In the genomic region with DNA sequence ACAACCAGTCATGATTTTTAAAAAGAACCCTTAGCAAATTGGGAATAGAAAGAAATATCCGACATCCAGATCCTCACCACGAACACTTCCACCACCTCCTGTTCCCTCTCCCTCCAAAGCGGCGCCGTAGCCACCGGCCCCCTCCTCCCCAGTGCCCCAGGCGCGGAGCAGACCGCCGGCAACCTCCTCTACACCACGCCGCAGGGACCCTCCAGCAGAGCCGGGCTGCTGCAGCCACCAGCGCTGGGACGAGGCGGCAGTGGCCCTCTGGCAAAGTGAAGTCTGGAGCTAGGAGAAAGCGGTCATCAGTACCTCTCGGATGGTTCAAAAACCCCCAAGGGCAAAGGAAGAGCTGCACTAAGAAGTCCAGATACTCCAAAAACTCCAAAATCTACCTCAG, we compare ENCODE assay signal across 1 cellular context.
TF ChIP-seq lines count a peak whose summit lies in the region.

No MANE protein-coding gene starts in this region.

TF ChIP-seq in H1, 55 proteins besides CTCF, POLR2A, EP300 and RAD21:
- TF ChIP-seq HDAC6 (IDR thresholded peaks at IDR 0.05; ENCODE audit: low read depth, low read length) (no peak), SUZ12 (IDR thresholded peaks at IDR 0.05; ENCODE audit: low read length) (peak; percentile 88), SP1 (IDR thresholded peaks at IDR 0.05; ENCODE audit: low read depth, low read length) (no peak), BACH1 (IDR thresholded peaks at IDR 0.05; ENCODE audit: low read length) (no peak), RNF2 (IDR thresholded peaks at IDR 0.05; ENCODE audit: borderline replicate concordance, low read depth, low read length, missing control alignments, poor library complexity, severe bottlenecking) (peak; percentile 83), BRCA1 (IDR thresholded peaks at IDR 0.05; ENCODE audit: low read depth, low read length) (no peak), NRF1 (IDR thresholded peaks at IDR 0.05; ENCODE audit: low read depth, low read length) (no peak), KDM4A (IDR thresholded peaks at IDR 0.05; ENCODE audit: low read depth, low read length, severe bottlenecking) (no peak), GABPA (IDR thresholded peaks at IDR 0.05; ENCODE audit: borderline replicate concordance, insufficient read depth, low read length) (no peak), RBBP5 (IDR thresholded peaks at IDR 0.05; ENCODE audit: borderline replicate concordance, low read depth, low read length) (no peak), CTBP2 (IDR thresholded peaks at IDR 0.05; ENCODE audit: borderline replicate concordance, insufficient read depth, insufficient read length, low read length) (peak; percentile 53), SAP30 (IDR thresholded peaks at IDR 0.05; ENCODE audit: insufficient read depth, insufficient replicate concordance, low read length) (no peak), EZH2 (IDR thresholded peaks at IDR 0.05; ENCODE audit: low read depth, low read length, severe bottlenecking) (peak; percentile 81), RFX5 (IDR thresholded peaks at IDR 0.05; ENCODE audit: borderline replicate concordance, low read depth, low read length) (no peak), EGR1 (IDR thresholded peaks at IDR 0.05; ENCODE audit: borderline replicate concordance, low read depth, low read length) (peak; percentile 29; the same call in 1 of the 2 replicates), MAFK (IDR thresholded peaks at IDR 0.05; ENCODE audit: low read depth, low read length) (no peak), CBX5 (IDR thresholded peaks at IDR 0.05; ENCODE audit: low read depth, low read length) (no peak), CEBPB (IDR thresholded peaks at IDR 0.05; ENCODE audit: low read depth, low read length) (no peak)
- TF ChIP-seq, protein P1, sequence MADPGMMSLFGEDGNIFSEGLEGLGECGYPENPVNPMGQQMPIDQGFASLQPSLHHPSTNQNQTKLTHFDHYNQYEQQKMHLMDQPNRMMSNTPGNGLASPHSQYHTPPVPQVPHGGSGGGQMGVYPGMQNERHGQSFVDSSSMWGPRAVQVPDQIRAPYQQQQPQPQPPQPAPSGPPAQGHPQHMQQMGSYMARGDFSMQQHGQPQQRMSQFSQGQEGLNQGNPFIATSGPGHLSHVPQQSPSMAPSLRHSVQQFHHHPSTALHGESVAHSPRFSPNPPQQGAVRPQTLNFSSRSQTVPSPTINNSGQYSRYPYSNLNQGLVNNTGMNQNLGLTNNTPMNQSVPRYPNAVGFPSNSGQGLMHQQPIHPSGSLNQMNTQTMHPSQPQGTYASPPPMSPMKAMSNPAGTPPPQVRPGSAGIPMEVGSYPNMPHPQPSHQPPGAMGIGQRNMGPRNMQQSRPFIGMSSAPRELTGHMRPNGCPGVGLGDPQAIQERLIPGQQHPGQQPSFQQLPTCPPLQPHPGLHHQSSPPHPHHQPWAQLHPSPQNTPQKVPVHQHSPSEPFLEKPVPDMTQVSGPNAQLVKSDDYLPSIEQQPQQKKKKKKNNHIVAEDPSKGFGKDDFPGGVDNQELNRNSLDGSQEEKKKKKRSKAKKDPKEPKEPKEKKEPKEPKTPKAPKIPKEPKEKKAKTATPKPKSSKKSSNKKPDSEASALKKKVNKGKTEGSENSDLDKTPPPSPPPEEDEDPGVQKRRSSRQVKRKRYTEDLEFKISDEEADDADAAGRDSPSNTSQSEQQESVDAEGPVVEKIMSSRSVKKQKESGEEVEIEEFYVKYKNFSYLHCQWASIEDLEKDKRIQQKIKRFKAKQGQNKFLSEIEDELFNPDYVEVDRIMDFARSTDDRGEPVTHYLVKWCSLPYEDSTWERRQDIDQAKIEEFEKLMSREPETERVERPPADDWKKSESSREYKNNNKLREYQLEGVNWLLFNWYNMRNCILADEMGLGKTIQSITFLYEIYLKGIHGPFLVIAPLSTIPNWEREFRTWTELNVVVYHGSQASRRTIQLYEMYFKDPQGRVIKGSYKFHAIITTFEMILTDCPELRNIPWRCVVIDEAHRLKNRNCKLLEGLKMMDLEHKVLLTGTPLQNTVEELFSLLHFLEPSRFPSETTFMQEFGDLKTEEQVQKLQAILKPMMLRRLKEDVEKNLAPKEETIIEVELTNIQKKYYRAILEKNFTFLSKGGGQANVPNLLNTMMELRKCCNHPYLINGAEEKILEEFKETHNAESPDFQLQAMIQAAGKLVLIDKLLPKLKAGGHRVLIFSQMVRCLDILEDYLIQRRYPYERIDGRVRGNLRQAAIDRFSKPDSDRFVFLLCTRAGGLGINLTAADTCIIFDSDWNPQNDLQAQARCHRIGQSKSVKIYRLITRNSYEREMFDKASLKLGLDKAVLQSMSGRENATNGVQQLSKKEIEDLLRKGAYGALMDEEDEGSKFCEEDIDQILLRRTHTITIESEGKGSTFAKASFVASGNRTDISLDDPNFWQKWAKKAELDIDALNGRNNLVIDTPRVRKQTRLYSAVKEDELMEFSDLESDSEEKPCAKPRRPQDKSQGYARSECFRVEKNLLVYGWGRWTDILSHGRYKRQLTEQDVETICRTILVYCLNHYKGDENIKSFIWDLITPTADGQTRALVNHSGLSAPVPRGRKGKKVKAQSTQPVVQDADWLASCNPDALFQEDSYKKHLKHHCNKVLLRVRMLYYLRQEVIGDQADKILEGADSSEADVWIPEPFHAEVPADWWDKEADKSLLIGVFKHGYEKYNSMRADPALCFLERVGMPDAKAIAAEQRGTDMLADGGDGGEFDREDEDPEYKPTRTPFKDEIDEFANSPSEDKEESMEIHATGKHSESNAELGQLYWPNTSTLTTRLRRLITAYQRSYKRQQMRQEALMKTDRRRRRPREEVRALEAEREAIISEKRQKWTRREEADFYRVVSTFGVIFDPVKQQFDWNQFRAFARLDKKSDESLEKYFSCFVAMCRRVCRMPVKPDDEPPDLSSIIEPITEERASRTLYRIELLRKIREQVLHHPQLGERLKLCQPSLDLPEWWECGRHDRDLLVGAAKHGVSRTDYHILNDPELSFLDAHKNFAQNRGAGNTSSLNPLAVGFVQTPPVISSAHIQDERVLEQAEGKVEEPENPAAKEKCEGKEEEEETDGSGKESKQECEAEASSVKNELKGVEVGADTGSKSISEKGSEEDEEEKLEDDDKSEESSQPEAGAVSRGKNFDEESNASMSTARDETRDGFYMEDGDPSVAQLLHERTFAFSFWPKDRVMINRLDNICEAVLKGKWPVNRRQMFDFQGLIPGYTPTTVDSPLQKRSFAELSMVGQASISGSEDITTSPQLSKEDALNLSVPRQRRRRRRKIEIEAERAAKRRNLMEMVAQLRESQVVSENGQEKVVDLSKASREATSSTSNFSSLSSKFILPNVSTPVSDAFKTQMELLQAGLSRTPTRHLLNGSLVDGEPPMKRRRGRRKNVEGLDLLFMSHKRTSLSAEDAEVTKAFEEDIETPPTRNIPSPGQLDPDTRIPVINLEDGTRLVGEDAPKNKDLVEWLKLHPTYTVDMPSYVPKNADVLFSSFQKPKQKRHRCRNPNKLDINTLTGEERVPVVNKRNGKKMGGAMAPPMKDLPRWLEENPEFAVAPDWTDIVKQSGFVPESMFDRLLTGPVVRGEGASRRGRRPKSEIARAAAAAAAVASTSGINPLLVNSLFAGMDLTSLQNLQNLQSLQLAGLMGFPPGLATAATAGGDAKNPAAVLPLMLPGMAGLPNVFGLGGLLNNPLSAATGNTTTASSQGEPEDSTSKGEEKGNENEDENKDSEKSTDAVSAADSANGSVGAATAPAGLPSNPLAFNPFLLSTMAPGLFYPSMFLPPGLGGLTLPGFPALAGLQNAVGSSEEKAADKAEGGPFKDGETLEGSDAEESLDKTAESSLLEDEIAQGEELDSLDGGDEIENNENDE (IDR thresholded peaks at IDR 0.05; ENCODE audit: insufficient replicate concordance, low read length): no peak
- TF ChIP-seq, protein P2, sequence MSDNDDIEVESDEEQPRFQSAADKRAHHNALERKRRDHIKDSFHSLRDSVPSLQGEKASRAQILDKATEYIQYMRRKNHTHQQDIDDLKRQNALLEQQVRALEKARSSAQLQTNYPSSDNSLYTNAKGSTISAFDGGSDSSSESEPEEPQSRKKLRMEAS (IDR thresholded peaks at IDR 0.05): no peak
- TF ChIP-seq, protein P3, sequence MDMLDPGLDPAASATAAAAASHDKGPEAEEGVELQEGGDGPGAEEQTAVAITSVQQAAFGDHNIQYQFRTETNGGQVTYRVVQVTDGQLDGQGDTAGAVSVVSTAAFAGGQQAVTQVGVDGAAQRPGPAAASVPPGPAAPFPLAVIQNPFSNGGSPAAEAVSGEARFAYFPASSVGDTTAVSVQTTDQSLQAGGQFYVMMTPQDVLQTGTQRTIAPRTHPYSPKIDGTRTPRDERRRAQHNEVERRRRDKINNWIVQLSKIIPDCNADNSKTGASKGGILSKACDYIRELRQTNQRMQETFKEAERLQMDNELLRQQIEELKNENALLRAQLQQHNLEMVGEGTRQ (IDR thresholded peaks at IDR 0.05; ENCODE audit: low read length): no peak
